ENCODE assay signal across 1 cellular context in genomic region chr1:37515185-37516034, GRCh38.
A peak's percentile ranks its signal among the peaks of the same experiment; 100 is the strongest.
TF ChIP-seq lines count a peak whose summit lies in the region.

No MANE protein-coding gene starts in this region.

TF ChIP-seq in K562, 482 proteins besides CTCF, POLR2A, EP300 and RAD21 (continued from another document):
- TF ChIP-seq, protein P1, sequence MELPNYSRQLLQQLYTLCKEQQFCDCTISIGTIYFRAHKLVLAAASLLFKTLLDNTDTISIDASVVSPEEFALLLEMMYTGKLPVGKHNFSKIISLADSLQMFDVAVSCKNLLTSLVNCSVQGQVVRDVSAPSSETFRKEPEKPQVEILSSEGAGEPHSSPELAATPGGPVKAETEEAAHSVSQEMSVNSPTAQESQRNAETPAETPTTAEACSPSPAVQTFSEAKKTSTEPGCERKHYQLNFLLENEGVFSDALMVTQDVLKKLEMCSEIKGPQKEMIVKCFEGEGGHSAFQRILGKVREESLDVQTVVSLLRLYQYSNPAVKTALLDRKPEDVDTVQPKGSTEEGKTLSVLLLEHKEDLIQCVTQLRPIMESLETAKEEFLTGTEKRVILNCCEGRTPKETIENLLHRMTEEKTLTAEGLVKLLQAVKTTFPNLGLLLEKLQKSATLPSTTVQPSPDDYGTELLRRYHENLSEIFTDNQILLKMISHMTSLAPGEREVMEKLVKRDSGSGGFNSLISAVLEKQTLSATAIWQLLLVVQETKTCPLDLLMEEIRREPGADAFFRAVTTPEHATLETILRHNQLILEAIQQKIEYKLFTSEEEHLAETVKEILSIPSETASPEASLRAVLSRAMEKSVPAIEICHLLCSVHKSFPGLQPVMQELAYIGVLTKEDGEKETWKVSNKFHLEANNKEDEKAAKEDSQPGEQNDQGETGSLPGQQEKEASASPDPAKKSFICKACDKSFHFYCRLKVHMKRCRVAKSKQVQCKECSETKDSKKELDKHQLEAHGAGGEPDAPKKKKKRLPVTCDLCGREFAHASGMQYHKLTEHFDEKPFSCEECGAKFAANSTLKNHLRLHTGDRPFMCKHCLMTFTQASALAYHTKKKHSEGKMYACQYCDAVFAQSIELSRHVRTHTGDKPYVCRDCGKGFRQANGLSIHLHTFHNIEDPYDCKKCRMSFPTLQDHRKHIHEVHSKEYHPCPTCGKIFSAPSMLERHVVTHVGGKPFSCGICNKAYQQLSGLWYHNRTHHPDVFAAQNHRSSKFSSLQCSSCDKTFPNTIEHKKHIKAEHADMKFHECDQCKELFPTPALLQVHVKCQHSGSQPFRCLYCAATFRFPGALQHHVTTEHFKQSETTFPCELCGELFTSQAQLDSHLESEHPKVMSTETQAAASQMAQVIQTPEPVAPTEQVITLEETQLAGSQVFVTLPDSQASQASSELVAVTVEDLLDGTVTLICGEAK (IDR thresholded peaks at IDR 0.05) = peak; percentile 64
- TF ChIP-seq, protein P1 (CRISPR knock-in tag; IDR thresholded peaks at IDR 0.05) = no peak
- no peak for TF ChIP-seq CEBPZ (IDR thresholded peaks at IDR 0.05; ENCODE audit: borderline replicate concordance, low read depth, low read length)
- peak; percentile 31; the same call in 1 of the 2 replicates for TF ChIP-seq ZBTB43 (CRISPR knock-in tag; IDR thresholded peaks at IDR 0.05)
- TF ChIP-seq NCOA2 (IDR thresholded peaks at IDR 0.05; ENCODE audit: partially characterized antibody in 2 of 2) = no peak
- no peak for TF ChIP-seq PTBP1 (IDR thresholded peaks at IDR 0.05; ENCODE audit: low read depth, low read length)
- TF ChIP-seq POLR2AphosphoS2 (IDR thresholded peaks at IDR 0.05; ENCODE audit: low read length) = no peak
- no peak for TF ChIP-seq PML (IDR thresholded peaks at IDR 0.05; ENCODE audit: low read length)
- TF ChIP-seq ZNF41 (CRISPR knock-in tag; conservative IDR thresholded peaks at IDR 0.05) = no peak
- TF ChIP-seq KLF13 (tag; IDR thresholded peaks at IDR 0.05; ENCODE audit: borderline replicate concordance, low read depth) = no peak
- no peak for TF ChIP-seq SRSF3 (IDR thresholded peaks at IDR 0.05; ENCODE audit: insufficient read depth, low read length)
- TF ChIP-seq TBP (optimal IDR thresholded peaks at IDR 0.05; ENCODE audit: low read depth, low read length) = no peak
- TF ChIP-seq GABPB1 (CRISPR knock-in tag; IDR thresholded peaks at IDR 0.05) = no peak
- TF ChIP-seq HLTF (IDR thresholded peaks at IDR 0.05) = no peak
- no peak for TF ChIP-seq RAD51 (IDR thresholded peaks at IDR 0.05; ENCODE audit: borderline replicate concordance, low read depth)
- no peak for TF ChIP-seq IFI16 (CRISPR knock-in tag; IDR thresholded peaks at IDR 0.05)
- no peak for TF ChIP-seq ZNF347 (CRISPR knock-in tag; IDR thresholded peaks at IDR 0.05; ENCODE audit: low read depth)
- 0 out of 2 replicates have a peak, but pooled peaks have one; percentile 1 for TF ChIP-seq ZNF175 (CRISPR knock-in tag; IDR thresholded peaks at IDR 0.05; ENCODE audit: low read depth)
